9 cellular contexts compared by ENCODE assay signal in the genomic region with DNA sequence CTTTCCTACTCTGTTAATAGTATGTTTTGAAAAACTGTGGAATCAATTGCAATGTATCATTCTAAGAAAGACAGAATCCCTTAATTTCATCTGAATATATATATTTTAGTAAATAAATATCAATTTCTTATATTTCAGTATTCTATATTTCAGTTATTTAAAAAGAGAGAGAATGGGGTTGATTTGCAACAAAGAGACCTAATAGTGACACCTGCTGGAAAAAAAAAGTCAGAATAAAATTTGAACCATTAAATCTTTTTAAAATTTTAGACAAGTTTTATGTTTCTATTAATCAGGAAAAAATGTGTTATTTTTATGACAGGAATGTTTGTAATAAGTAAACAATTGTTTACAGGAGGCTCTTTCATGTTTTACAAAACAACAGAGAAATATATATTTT. TPM values are rescaled to one million over a fixed set of nuclear protein-coding genes. Genes with fewer than 3 reads are reported as not detected.
DNase-seq lines count a peak whose midpoint lies in the region; ATAC-seq and TF ChIP-seq lines count a peak whose summit lies in the region.
"Had no signal": no experiment of that assay in that cellular context is flagged by ENCODE, and none has a peak within 500 bp of the region (broad histone marks: within the 10 kb centered on the region; RNA-seq: fewer than 3 reads in every experiment).

No MANE protein-coding gene starts in this region.

- intact Hi-C loops in heart left ventricle (cut with DNase I) (loop anchor here (2.0 to 10.0 kb wide), 8 partner anchors 113 to 1013 kb away; no protein-coding TSS in a partner anchor), Right ventricle myocardium superior (cut with DNase I) (loop anchor here (5.0 kb wide), 1 partner anchor 436 kb away; no protein-coding TSS in a partner anchor), transverse colon (cut with DNase I; ENCODE audit: low total_unique reads) (no loop called here)

- no peaks in the 10 kb centered on the region for H3K9me3 Mint-ChIP-seq in activated naive CD4-positive, alpha-beta T cell treated with anti-CD3 and anti-CD28 coated beads, Interleukin-2, amount 50 U/mL, for 72 hours

- H3K27me3 ChIP-seq in heart left ventricle = no peaks in the 10 kb centered on the region
- no peaks in the 10 kb centered on the region for H3K27me3 ChIP-seq in transverse colon

- H3K4me3 ChIP-seq in heart left ventricle = no peak overlapping the region
- H3K4me3 ChIP-seq in fibroblast of pulmonary artery (replicated peaks; ENCODE audit: low read depth, low read length) = no peak overlapping the region
- H3K4me3 ChIP-seq in transverse colon = no peak overlapping the region

- no peaks in the 10 kb centered on the region for H3K36me3 Mint-ChIP-seq in activated naive CD4-positive, alpha-beta T cell treated with anti-CD3 and anti-CD28 coated beads, Interleukin-2, amount 50 U/mL, for 72 hours

- no peak overlapping the region for H3K27ac Mint-ChIP-seq in activated naive CD4-positive, alpha-beta T cell treated with anti-CD3 and anti-CD28 coated beads, Interleukin-2, amount 50 U/mL, for 72 hours

- TF ChIP-seq POLR2A in heart left ventricle (IDR thresholded peaks at IDR 0.05) (no peak), transverse colon (IDR thresholded peaks at IDR 0.05) (no peak)

- no peaks in the 10 kb centered on the region for H3K4me1 ChIP-seq in heart left ventricle
- no peaks in the 10 kb centered on the region for H3K4me1 ChIP-seq in transverse colon

- no peak overlapping the region for H3K27ac ChIP-seq in heart left ventricle
- H3K27ac ChIP-seq in transverse colon = no peak overlapping the region

- in situ Hi-C loops in transverse colon (cut with MboI; ENCODE audit: low pct_ligation_motif_present in 1 of 4, low pct_unique_long_range_greater_than_20kb in 1 of 4, low sequenced_read_pairs in 3 of 4) = loop anchor here in 3 of 4 donors (25.0 kb wide), 1 partner anchor 436 kb away; no protein-coding TSS in a partner anchor

- H3K9me3 ChIP-seq in heart left ventricle = no peaks in the 10 kb centered on the region
- no peaks in the 10 kb centered on the region for H3K9me3 ChIP-seq in transverse colon

- peak; percentile 24 to 68 (median 50) for TF ChIP-seq CTCF in heart left ventricle (IDR thresholded peaks at IDR 0.05)
- peak; percentile 30 for TF ChIP-seq CTCF in fibroblast of pulmonary artery (IDR thresholded peaks at IDR 0.05; ENCODE audit: low read length, missing control alignments)
- peak in 4 of 5 experiments; percentile 14 to 30 (median 16) for TF ChIP-seq CTCF in transverse colon (IDR thresholded peaks at IDR 0.05)

- ATAC-seq in heart left ventricle (no peak), Right ventricle myocardium superior (ENCODE audit: poor library complexity) (no peak), GM21447 (IDR thresholded peaks at IDR 0.05; ENCODE audit: unreplicated experiment) (no peak)
- no peak for ATAC-seq in activated naive CD4-positive, alpha-beta T cell treated with anti-CD3 and anti-CD28 coated beads, Interleukin-2, amount 50 U/mL, for 72 hours

- H3K36me3 ChIP-seq in heart left ventricle = no peaks in the 10 kb centered on the region
- no peaks in the 10 kb centered on the region for H3K36me3 ChIP-seq in transverse colon

- no peak for TF ChIP-seq EP300 in transverse colon (IDR thresholded peaks at IDR 0.05; ENCODE audit: low read depth)

- no peak for DNase-seq in heart left ventricle
- no peak for DNase-seq in Right ventricle myocardium superior
- peak; percentile 6 for DNase-seq in NCI-H345 treated with DMSO at 0.1 percent for 48 hours (lab: John Stamatoyannopoulos, UW; ENCODE audit: unreplicated experiment)
- DNase-seq in fibroblast of pulmonary artery (ENCODE audit: low read depth) = peak; percentile 42
- no peak for DNase-seq in transverse colon
- no peak for DNase-seq in activated CD4-positive, CD25-positive, alpha-beta regulatory T cell (lab: John Stamatoyannopoulos, UW)
- DNase-seq in activated naive CD4-positive, alpha-beta T cell treated with anti-CD3 and anti-CD28 coated beads, Interleukin-2, amount 50 U/mL, for 72 hours (ENCODE audit: low spot score in 2 of 2) = no peak

RNA-seq across cellular contexts. Expression of gene CCNT2, which starts 20.7 kb away (rescaled TPM):
- total RNA-seq in heart left ventricle (10 to 100 TPM; 11.9 to 26.8 (median 20.1) TPM), Right ventricle myocardium superior (16.6 TPM), transverse colon (10 to 100 TPM; 24.7 to 57.5 (median 44.6) TPM)
- polyA plus RNA-seq in heart left ventricle = 1 to 10 TPM; 6.7 to 8.6 TPM
- 10 to 100 TPM; 34.0 to 40.2 TPM for total RNA-seq in activated naive CD4-positive, alpha-beta T cell treated with anti-CD3 and anti-CD28 coated beads, Interleukin-2, amount 50 U/mL, for 72 hours

RNA-seq across cellular contexts. Expression of gene ACMSD, which starts 59.5 kb away (rescaled TPM):
- total RNA-seq in heart left ventricle = not detected
- polyA plus RNA-seq in heart left ventricle = not detected
- not detected for total RNA-seq in Right ventricle myocardium superior
- total RNA-seq in transverse colon = not detected
- not detected for total RNA-seq in activated naive CD4-positive, alpha-beta T cell treated with anti-CD3 and anti-CD28 coated beads, Interleukin-2, amount 50 U/mL, for 72 hours
- total RNA-seq: H4 had no signal

Comparison
In these comparisons a context has a peak if more than half of its experiments do, and no peak if none do; other contexts are left out.
1. DNase-seq: peak in NCI-H345 treated with DMSO at 0.1 percent for 48 hours (single experiment) and fibroblast of pulmonary artery (single experiment); none in heart left ventricle (0 of 5), Right ventricle myocardium superior (single experiment), transverse colon (single experiment), activated CD4-positive, CD25-positive, alpha-beta regulatory T cell (0 of 4) and activated naive CD4-positive, alpha-beta T cell treated with anti-CD3 and anti-CD28 coated beads, Interleukin-2, amount 50 U/mL, for 72 hours (0 of 2).
2. Peak in every context shown above with its lines, with median percentiles within 50 percentile points of each other: CTCF ChIP-seq.